In the genomic region with DNA sequence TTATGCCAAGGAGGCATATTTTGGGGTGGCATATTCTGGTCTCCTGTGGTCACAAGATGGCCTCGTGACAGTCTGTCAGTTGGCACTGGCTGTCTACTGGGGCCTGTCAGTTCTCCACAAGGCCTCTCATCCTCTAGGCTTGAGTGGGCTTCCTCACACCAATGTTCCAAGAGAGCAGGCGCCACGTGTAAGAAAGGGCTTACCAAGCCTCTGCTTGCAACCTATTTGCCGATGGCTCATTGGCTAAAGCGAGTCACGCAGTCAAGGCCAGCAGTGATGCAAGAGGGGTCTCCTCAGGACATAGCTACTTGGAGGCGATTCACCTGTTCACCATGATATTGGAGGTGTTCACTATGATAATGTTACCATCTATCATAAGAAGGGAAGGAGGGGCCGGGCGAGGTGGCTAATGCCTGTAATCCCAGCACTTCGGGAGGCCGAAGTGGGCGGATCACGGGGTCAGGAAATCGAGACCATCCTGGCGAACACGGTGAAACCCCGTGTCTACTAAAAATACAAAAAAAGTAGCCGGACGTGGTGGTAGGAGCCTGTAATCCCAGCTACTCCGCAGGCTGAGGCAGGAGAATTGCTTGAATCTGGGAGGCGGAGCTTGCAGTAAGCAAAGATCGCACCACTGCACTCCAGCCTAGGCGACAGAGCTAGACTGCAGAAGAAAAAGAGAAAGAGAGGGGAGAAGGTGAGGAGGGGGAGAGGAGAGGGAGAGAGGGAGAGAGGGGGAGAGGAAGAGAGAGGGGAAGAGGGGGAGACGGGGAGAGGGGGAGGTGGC, we compare ENCODE assay signal across 12 cellular contexts. TPM values are rescaled to one million over a fixed set of nuclear protein-coding genes. Genes with fewer than 3 reads are reported as not detected.
DNase-seq lines count a peak whose midpoint lies in the region; ATAC-seq, FAIRE-seq and TF ChIP-seq lines count a peak whose summit lies in the region.
"Had no signal": no experiment of that assay in that cellular context is flagged by ENCODE, and none has a peak within 500 bp of the region (broad histone marks: within the 10 kb centered on the region; RNA-seq: fewer than 3 reads in every experiment).

No MANE protein-coding gene starts in this region.

- POLR2A ChIA-PET in K562 (lab: Yijun Ruan, JAX): interaction anchor here (0.6 to 2.6 kb wide), 6 partner anchors 11 to 65 kb away, joined by 3 to 11 read pairs (median 3); no protein-coding TSS in a partner anchor

- in situ Hi-C loops in K562 (cut with MboI): no loop called here

- H3K27me3 Mint-ChIP-seq in stimulated activated naive CD8-positive, alpha-beta T cell treated with anti-CD3 and anti-CD28 coated beads, Interleukin-15, amount 100 ng/mL, for 72 hours: peaks cover 15% of the 10 kb centered on the region

- FAIRE-seq in K562 (lab: Jason Lieb, UNC) (no peak), H54 (lab: Jason Lieb, UNC) (no peak)
- FAIRE-seq: bronchial epithelial cell had no signal

- peak overlapping the region; percentile 36 to 86; a peak in 3 of 4 replicates for H3K9ac ChIP-seq in K562 (ENCODE audit: insufficient read depth in 1 of 2, low read depth in 2 of 2, low read length in 2 of 2)
- H3K9ac ChIP-seq: KMS-11 had no signal

- peaks cover 15 to 26% of the 10 kb centered on the region in 2 experiments for H3K27me3 ChIP-seq in K562 (ENCODE audit: control insufficient read depth in 2 of 2, insufficient read depth in 2 of 2, low read length in 2 of 2)
- peaks cover 9% of the 10 kb centered on the region for H3K27me3 ChIP-seq in mononuclear cell (ENCODE audit: insufficient read depth, low read length)

- H3K4me3 Mint-ChIP-seq in stimulated activated naive CD8-positive, alpha-beta T cell treated with anti-CD3 and anti-CD28 coated beads, Interleukin-15, amount 100 ng/mL, for 72 hours: peak overlapping the region; percentile 57 to 69

- H2AFZ ChIP-seq in K562 (ENCODE audit: low read depth, low read length): peak overlapping the region; percentile 89

- no peaks in the 10 kb centered on the region for H3K9me1 ChIP-seq in K562 (ENCODE audit: control insufficient read depth, insufficient read depth, low read length)

- 24% methylated on average over 23 of the region's 24 CpGs for WGBS in K562 (ENCODE audit: insufficient coverage, low coverage, missing lambda C conversion rate)

- H3K4me1 ChIP-seq in K562 (replicated peaks in 1 of 2; ENCODE audit: control insufficient read depth in 2 of 2, insufficient read depth in 2 of 2, low read length in 2 of 2): peaks cover 8% of the 10 kb centered on the region in 2 experiments
- peaks cover 14% of the 10 kb centered on the region for H3K4me1 ChIP-seq in mononuclear cell (ENCODE audit: insufficient read depth, low read length)

- no peaks in the 10 kb centered on the region for H4K20me1 ChIP-seq in K562 (replicated peaks; ENCODE audit: control insufficient read depth, insufficient read depth, low read length)

- H3K4me3 ChIP-seq in K562 (peak overlapping the region; percentile 39), mononuclear cell (ENCODE audit: low read length) (peak overlapping the region; percentile 12)

- no peak for TF ChIP-seq EP300 in K562 (IDR thresholded peaks at IDR 0.05; ENCODE audit: low read length)

- CTCF ChIA-PET in K562 (lab: Yijun Ruan, JAX; ENCODE audit: low intra/inter-chr PET ratio): no interaction called here

- no peaks in the 10 kb centered on the region for H3K79me2 ChIP-seq in K562 (ENCODE audit: control insufficient read depth, insufficient read depth, low read length)

- peaks cover 4 to 9% of the 10 kb centered on the region in 2 donors for H3K9me3 Mint-ChIP-seq in stimulated activated naive CD8-positive, alpha-beta T cell treated with anti-CD3 and anti-CD28 coated beads, Interleukin-15, amount 100 ng/mL, for 72 hours

- no peak for DNase-seq in stimulated activated naive CD8-positive, alpha-beta T cell treated with anti-CD3 and anti-CD28 coated beads, Interleukin-15, amount 100 ng/mL, for 72 hours
- no peak for DNase-seq in stimulated activated naive CD8-positive, alpha-beta T cell treated with anti-CD3 and anti-CD28 coated beads, Interleukin-15, Interleukin-2, amounts not matched to agents 100 U/mL and 50 U/mL, for 24 hours
- DNase-seq in K562 (ENCODE audit: extremely low read depth in 1 of 4, low spot score in 3 of 4): peak in 1 of 4 experiments; percentile 25
- DNase-seq in HCEC 1CT: no peak
- no peak for DNase-seq in H54 (ENCODE audit: insufficient read length, low spot score)
- no peak for DNase-seq in SW 1271 (lab: John Stamatoyannopoulos, UW)
- DNase-seq: activated CD4-positive, CD25-positive, alpha-beta regulatory T cell treated with anti-CD3 and anti-CD28 coated beads, Interleukin-2, amount 50 U/mL, for 72 hours; NK-92 treated with Interleukin-12 subunit alpha and Interleukin-12 subunit beta, amount 100 ng/mL, for 24 hours had no signal

- TF ChIP-seq CTCF in K562 (IDR thresholded peaks at IDR 0.05 in 2 of 3, conservative IDR thresholded peaks at IDR 0.05 in 1 of 3; ENCODE audit: insufficient read depth in 2 of 3, low read depth in 1 of 3, low read length in 3 of 3): no peak

- no peak for TF ChIP-seq POLR2A in K562 (conservative IDR thresholded peaks at IDR 0.05)
- TF ChIP-seq POLR2A in H54 (IDR thresholded peaks at IDR 0.05; ENCODE audit: low read depth, low read length): no peak

- peaks cover 16% of the 10 kb centered on the region for H3K4me1 Mint-ChIP-seq in stimulated activated naive CD8-positive, alpha-beta T cell treated with anti-CD3 and anti-CD28 coated beads, Interleukin-15, amount 100 ng/mL, for 72 hours

- TF ChIP-seq RAD21 in K562 (CRISPR knock-in tag; conservative IDR thresholded peaks at IDR 0.05 in 1 of 2, IDR thresholded peaks at IDR 0.05 in 1 of 2): no peak

- peak overlapping the region; percentile 65 for H3K4me2 ChIP-seq in K562 (ENCODE audit: insufficient read depth, low read length)
- H3K4me2 ChIP-seq: KMS-11 had no signal

- H3K27ac ChIP-seq in K562 (ENCODE audit: extremely low read depth, low read depth, low read length): peak overlapping the region; percentile 17; the same call in 1 of the 3 replicates
- H3K27ac ChIP-seq: KMS-11 had no signal

- intact Hi-C loops in K562 (cut with micrococcal nuclease): no loop called here

- peak overlapping the region in 1 of 2 donors; percentile 83 for H3K27ac Mint-ChIP-seq in stimulated activated naive CD8-positive, alpha-beta T cell treated with anti-CD3 and anti-CD28 coated beads, Interleukin-15, amount 100 ng/mL, for 72 hours

- peak; percentile 3 for ATAC-seq in stimulated activated naive CD8-positive, alpha-beta T cell treated with anti-CD3 and anti-CD28 coated beads, Interleukin-15, amount 100 ng/mL, for 72 hours
- ATAC-seq in stimulated activated naive CD8-positive, alpha-beta T cell treated with anti-CD3 and anti-CD28 coated beads, Interleukin-15, Interleukin-2, amounts not matched to agents 100 U/mL and 50 U/mL, for 24 hours: no peak
- ATAC-seq in K562 (peak; percentile 61), HG02588 (IDR thresholded peaks at IDR 0.05; ENCODE audit: unreplicated experiment) (no peak)

- BruUV-seq in K562 (replicated peaks; lab: Mats Ljungman, UMichigan): no TSS peak

- no peaks in the 10 kb centered on the region; the same call in 1 of the 2 replicates for H3K9me3 ChIP-seq in K562 (replicated peaks; ENCODE audit: control insufficient read depth, insufficient read depth, low read depth, low read length)
- no peaks in the 10 kb centered on the region for H3K9me3 ChIP-seq in mononuclear cell (ENCODE audit: low read depth, low read length)

- no peaks in the 10 kb centered on the region for H3K36me3 ChIP-seq in K562 (ENCODE audit: control insufficient read depth, insufficient read depth, low read length)

RNA-seq across cellular contexts. Expression of gene C6orf52, which starts 35.3 kb away (rescaled TPM):
- total RNA-seq in K562 (2011; cell fraction: chromatin; rRNA removed; ENCODE audit: low replicate concordance): 1.6 and 1.8 TPM in 2 replicates
- total RNA-seq in K562 (2011; cell fraction: nucleolus; rRNA removed): 1.8 and 2.5 TPM in 2 replicates
- total RNA-seq in K562 (2011; cell fraction: nucleoplasm; rRNA removed): 1.5 and 4.0 TPM in 2 replicates
- total RNA-seq in K562 (2014; rRNA removed) (6.7 and 11.7 TPM in 2 replicates), K562 (2014; rRNA removed; fragmentation: Illumina TruSeq; extraction: Trizol) (11.1 and 14.9 TPM in 2 replicates), K562 (2015; rRNA removed; fragmentation: Illumina TruSeq; extraction: Trizol) (7.4 and 10.8 TPM in 2 replicates), K562 (2021) (10.5 TPM in 2 replicates), mononuclear cell (not detected)
- polyA plus RNA-seq in K562 (2011; rRNA removed) (11.8 and 14.0 TPM in 2 replicates), K562 (2014; fragmentation: Illumina TruSeq; extraction: Trizol) (12.3 and 12.9 TPM in 2 replicates), K562 (2014; fragmentation: Nextera tagmentation; extraction: Ambion mirVana) (10 to 100 TPM; 27.6 to 37.0 TPM), K562 (2014; rRNA removed) (9.1 and 10.7 TPM in 2 replicates)
- 6.8 and 13.2 TPM in 2 replicates for polyA plus RNA-seq in K562 (2011; cell fraction: cytosol; rRNA removed)
- 3.6 and 7.2 TPM in 2 replicates for polyA plus RNA-seq in K562 (2011; cell fraction: nucleus; rRNA removed)
- 6.7 and 8.1 TPM in 2 replicates for polyA plus RNA-seq in K562 (2012)
- polyA minus RNA-seq in K562 (2011; rRNA and poly(A)+ RNA removed): 6.4 and 6.5 TPM in 2 replicates
- polyA minus RNA-seq in K562 (2011; cell fraction: cytosol; rRNA and poly(A)+ RNA removed): 3.1 TPM in 1 of 2 replicates, not detected in the other
- 1.4 TPM in 1 of 2 replicates, not detected in the other for polyA minus RNA-seq in K562 (2011; cell fraction: nucleus; rRNA and poly(A)+ RNA removed)

RNA-seq across cellular contexts. Expression of gene PAK1IP1, which starts 35.7 kb away (rescaled TPM):
- total RNA-seq in K562 (2011; cell fraction: chromatin; rRNA removed; ENCODE audit: low replicate concordance): 9.9 and 14.5 TPM in 2 replicates
- total RNA-seq in K562 (2011; cell fraction: nucleolus; rRNA removed): 10.0 and 11.4 TPM in 2 replicates
- 8.3 and 10.3 TPM in 2 replicates for total RNA-seq in K562 (2011; cell fraction: nucleoplasm; rRNA removed)
- total RNA-seq in K562 (2014; rRNA removed) (50.0 and 52.4 TPM in 2 replicates), K562 (2014; rRNA removed; fragmentation: Illumina TruSeq; extraction: Trizol) (87.0 and 95.7 TPM in 2 replicates), K562 (2015; rRNA removed; fragmentation: Illumina TruSeq; extraction: Trizol) (87.3 and 90.9 TPM in 2 replicates), K562 (2021) (52.4 and 56.5 TPM in 2 replicates), mononuclear cell (7.6 TPM)
- polyA plus RNA-seq in K562 (2011; rRNA removed) (49.0 and 69.7 TPM in 2 replicates), K562 (2014; fragmentation: Illumina TruSeq; extraction: Trizol) (85.9 and 108 TPM in 2 replicates), K562 (2014; fragmentation: Nextera tagmentation; extraction: Ambion mirVana) (100 to 1,000 TPM; 189 to 200 TPM), K562 (2014; rRNA removed) (63.5 and 64.4 TPM in 2 replicates)
- 16.3 and 22.3 TPM in 2 replicates for polyA plus RNA-seq in K562 (2011; cell fraction: cytosol; rRNA removed)
- polyA plus RNA-seq in K562 (2011; cell fraction: nucleus; rRNA removed): 16.1 and 17.8 TPM in 2 replicates
- polyA plus RNA-seq in K562 (2012): 28.9 and 46.1 TPM in 2 replicates
- 31.3 and 35.1 TPM in 2 replicates for polyA minus RNA-seq in K562 (2011; rRNA and poly(A)+ RNA removed)
- polyA minus RNA-seq in K562 (2011; cell fraction: cytosol; rRNA and poly(A)+ RNA removed): 9.4 and 11.9 TPM in 2 replicates
- 6.9 and 11.3 TPM in 2 replicates for polyA minus RNA-seq in K562 (2011; cell fraction: nucleus; rRNA and poly(A)+ RNA removed)

Comparison
In these comparisons a context has a peak if more than half of its experiments do, and no peak if none do; other contexts are left out.
1. ATAC-seq: peak in stimulated activated naive CD8-positive, alpha-beta T cell treated with anti-CD3 and anti-CD28 coated beads, Interleukin-15, amount 100 ng/mL, for 72 hours (single experiment) and K562 (single experiment); none in stimulated activated naive CD8-positive, alpha-beta T cell treated with anti-CD3 and anti-CD28 coated beads, Interleukin-15, Interleukin-2, amounts not matched to agents 100 U/mL and 50 U/mL, for 24 hours (single experiment) and HG02588 (single experiment).